Comparison of ENCODE assay signal across 26 cellular contexts in genomic region chr2:157967856-157968255, GRCh38.
DNase-seq lines count a peak whose midpoint lies in the region; ATAC-seq, FAIRE-seq and TF ChIP-seq lines count a peak whose summit lies in the region.
"Had no signal": no experiment of that assay in that cellular context is flagged by ENCODE, and none has a peak within 500 bp of the region (broad histone marks: within the 10 kb centered on the region; RNA-seq: fewer than 3 reads in every experiment).

No MANE protein-coding gene starts in this region.

- no peak overlapping the region for H3K27ac Mint-ChIP-seq in WTC11
- H3K27ac Mint-ChIP-seq: CD14-positive monocyte; CD4-positive, alpha-beta memory T cell; CD4-positive, CD25-positive, alpha-beta regulatory T cell; CD8-positive, alpha-beta memory T cell had no signal

- CTCF ChIA-PET in WTC11 (lab: Charles Lee) = no interaction called here

- H3K14ac ChIP-seq in neuronal stem cell (ENCODE audit: low read length) = peak overlapping the region; percentile 56

- no peaks in the 10 kb centered on the region for H3K79me1 ChIP-seq in neuronal stem cell (ENCODE audit: low read depth, low read length)

- peak overlapping the region; percentile 57 for H3K18ac ChIP-seq in neuronal stem cell (ENCODE audit: low read length)

- peaks cover 0 to 1% (median 0%) of the 10 kb centered on the region in 3 experiments for H3K27me3 ChIP-seq in neuronal stem cell (ENCODE audit: control insufficient read depth in 3 of 3, insufficient read depth in 3 of 3, low read depth in 1 of 3, low read length in 3 of 3)
- H3K27me3 ChIP-seq: BE2C, BLaER1 had no signal

- peaks cover 6% of the 10 kb centered on the region for H3K4me1 Mint-ChIP-seq in WTC11
- H3K4me1 Mint-ChIP-seq: CD14-positive monocyte; CD4-positive, alpha-beta memory T cell; CD8-positive, alpha-beta memory T cell had no signal

- H3K9me3 ChIP-seq in kidney (ENCODE audit: control insufficient read depth in 1 of 2, low read length in 2 of 2) (no peaks in the 10 kb centered on the region), neuronal stem cell (replicated peaks in 1 of 2; ENCODE audit: control insufficient read depth in 2 of 2, insufficient read depth in 1 of 2, low read depth in 1 of 2, low read length in 2 of 2) (no peaks in the 10 kb centered on the region)
- H3K9me3 ChIP-seq: BE2C had no signal

- no peak overlapping the region for H3K4me2 ChIP-seq in neuronal stem cell (ENCODE audit: insufficient read depth, low read length, poor library complexity, severe bottlenecking)
- H3K4me2 ChIP-seq: BLaER1 had no signal

- no peak overlapping the region for H3K27ac ChIP-seq in kidney (ENCODE audit: low read depth in 2 of 2, low read length in 2 of 2)
- no peak overlapping the region for H3K27ac ChIP-seq in neuronal stem cell (replicated peaks; ENCODE audit: low read length)
- H3K27ac ChIP-seq in coronary artery = no peak overlapping the region
- H3K27ac ChIP-seq: BLaER1 had no signal

- H3K9me3 Mint-ChIP-seq in WTC11 = peaks cover 50% of the 10 kb centered on the region
- H3K9me3 Mint-ChIP-seq: CD8-positive, alpha-beta memory T cell had no signal

- no peak overlapping the region for H3K9ac ChIP-seq in kidney (ENCODE audit: low read length in 2 of 2)
- H3K9ac ChIP-seq in neuronal stem cell (ENCODE audit: low read depth, low read length, poor library complexity) = no peak overlapping the region
- H3K9ac ChIP-seq: BLaER1 had no signal

- H3K4me3 ChIP-seq in kidney (ENCODE audit: low read length in 2 of 2) (no peak overlapping the region), neuronal stem cell (ENCODE audit: low read length in 2 of 2) (no peak overlapping the region), coronary artery (no peak overlapping the region)
- H3K4me3 ChIP-seq: BLaER1, GM12878 had no signal

- POLR2A ChIA-PET in WTC11 (lab: Charles Lee) = no interaction called here

- no peak overlapping the region for H3K4me3 Mint-ChIP-seq in WTC11
- H3K4me3 Mint-ChIP-seq: CD14-positive monocyte; CD4-positive, alpha-beta memory T cell; CD4-positive, CD25-positive, alpha-beta regulatory T cell; CD8-positive, alpha-beta memory T cell had no signal

- H2BK120ac ChIP-seq in neuronal stem cell (ENCODE audit: low read depth, low read length) = no peak overlapping the region

- no peak overlapping the region for H4K91ac ChIP-seq in neuronal stem cell (ENCODE audit: low read depth, low read length, poor library complexity)

- DNase-seq in WTC11 (ENCODE audit: low spot score) = no peak
- DNase-seq in kidney = peak; percentile 56
- DNase-seq in neuronal stem cell (ENCODE audit: low spot score) = no peak
- no peak for DNase-seq in coronary artery (ENCODE audit: low spot score)
- DNase-seq: 8988T; ACHN; BE2C; C1 segment of cervical spinal cord; CD4-positive, alpha-beta memory T cell; CD4-positive, CD25-positive, alpha-beta regulatory T cell; CD8-positive, alpha-beta memory T cell; COR-L47; DMS 273 treated with DMSO at 0.1 percent for 48 hours; DMS153; DMS53; DMS79; DND-41; EL; GDM1 had no signal

- H3K36me3 Mint-ChIP-seq in WTC11 = peaks cover 13% of the 10 kb centered on the region
- H3K36me3 Mint-ChIP-seq: CD14-positive monocyte; CD4-positive, CD25-positive, alpha-beta regulatory T cell had no signal

- no peak for FAIRE-seq in kidney (lab: Jason Lieb, UNC)
- FAIRE-seq: A204.1, GM12878, GM12892, GM18507 had no signal

- H3K27me3 Mint-ChIP-seq in WTC11 (ENCODE audit: low read depth) = peaks cover 24% of the 10 kb centered on the region
- H3K27me3 Mint-ChIP-seq: CD4-positive, alpha-beta memory T cell had no signal

- H4K8ac ChIP-seq in neuronal stem cell (ENCODE audit: low read depth, low read length) = no peak overlapping the region

- TF ChIP-seq CTCF in WTC11 (IDR thresholded peaks at IDR 0.05) (no peak), kidney (IDR thresholded peaks at IDR 0.05; ENCODE audit: borderline replicate concordance, extremely low read depth, insufficient read depth) (no peak), coronary artery (IDR thresholded peaks at IDR 0.05) (no peak)

- intact Hi-C loops in kidney (cut with DNase I) = no loop called here

- H2BK12ac ChIP-seq in neuronal stem cell (ENCODE audit: low read length) = no peak overlapping the region

- no CpG with 5 or more reads among the region's 21 CpGs for WGBS in neuronal stem cell (ENCODE audit: extremely low coverage in 2 of 2, insufficient read length in 2 of 2, insufficient replicate concordance in 1 of 2), 2 donors

- no peaks in the 10 kb centered on the region for H3K36me3 ChIP-seq in kidney (ENCODE audit: control insufficient read depth in 1 of 2, insufficient read depth in 2 of 2, low read length in 2 of 2)
- H3K36me3 ChIP-seq in neuronal stem cell (replicated peaks in 1 of 2; ENCODE audit: control insufficient read depth in 2 of 2, insufficient read depth in 2 of 2, low read length in 2 of 2) = no peaks in the 10 kb centered on the region
- H3K36me3 ChIP-seq: BE2C, BLaER1 had no signal

- no peak overlapping the region for H3K4ac ChIP-seq in neuronal stem cell (ENCODE audit: low read length)

- no peaks in the 10 kb centered on the region for H3K4me1 ChIP-seq in kidney (ENCODE audit: control insufficient read depth in 1 of 2, insufficient read depth in 1 of 2, low read depth in 1 of 2, low read length in 2 of 2)
- no peaks in the 10 kb centered on the region for H3K4me1 ChIP-seq in neuronal stem cell (ENCODE audit: control insufficient read depth in 2 of 2, insufficient read depth in 1 of 2, low read depth in 1 of 2, low read length in 2 of 2)
- H3K4me1 ChIP-seq: BE2C, BLaER1 had no signal

- no peak overlapping the region for H2BK5ac ChIP-seq in neuronal stem cell (ENCODE audit: low read length)

- H3K23ac ChIP-seq in neuronal stem cell (ENCODE audit: low read depth, low read length, poor library complexity) = no peak overlapping the region

- no peak overlapping the region for H2AK5ac ChIP-seq in neuronal stem cell (ENCODE audit: low read depth, low read length)

- ATAC-seq in WTC11 = no peak
- ATAC-seq in GM21619 (IDR thresholded peaks at IDR 0.05; ENCODE audit: unreplicated experiment) = no peak
- ATAC-seq: GM12878 had no signal

- no peak overlapping the region for H2BK15ac ChIP-seq in neuronal stem cell (ENCODE audit: low read length)

- H2AFZ ChIP-seq in neuronal stem cell (ENCODE audit: low read length) = no peak overlapping the region

TF ChIP-seq in WTC11, 78 proteins besides CTCF, POLR2A, EP300 and RAD21:
- TF ChIP-seq ZNF396 (CRISPR knock-in tag; IDR thresholded peaks at IDR 0.05; ENCODE audit: borderline replicate concordance) (no peak), FOXP1 (CRISPR knock-in tag; IDR thresholded peaks at IDR 0.05; ENCODE audit: borderline replicate concordance) (0 out of 2 replicates have a peak, but pooled peaks have one; percentile 20)
